8 cellular contexts compared by ENCODE assay signal in the genomic region with DNA sequence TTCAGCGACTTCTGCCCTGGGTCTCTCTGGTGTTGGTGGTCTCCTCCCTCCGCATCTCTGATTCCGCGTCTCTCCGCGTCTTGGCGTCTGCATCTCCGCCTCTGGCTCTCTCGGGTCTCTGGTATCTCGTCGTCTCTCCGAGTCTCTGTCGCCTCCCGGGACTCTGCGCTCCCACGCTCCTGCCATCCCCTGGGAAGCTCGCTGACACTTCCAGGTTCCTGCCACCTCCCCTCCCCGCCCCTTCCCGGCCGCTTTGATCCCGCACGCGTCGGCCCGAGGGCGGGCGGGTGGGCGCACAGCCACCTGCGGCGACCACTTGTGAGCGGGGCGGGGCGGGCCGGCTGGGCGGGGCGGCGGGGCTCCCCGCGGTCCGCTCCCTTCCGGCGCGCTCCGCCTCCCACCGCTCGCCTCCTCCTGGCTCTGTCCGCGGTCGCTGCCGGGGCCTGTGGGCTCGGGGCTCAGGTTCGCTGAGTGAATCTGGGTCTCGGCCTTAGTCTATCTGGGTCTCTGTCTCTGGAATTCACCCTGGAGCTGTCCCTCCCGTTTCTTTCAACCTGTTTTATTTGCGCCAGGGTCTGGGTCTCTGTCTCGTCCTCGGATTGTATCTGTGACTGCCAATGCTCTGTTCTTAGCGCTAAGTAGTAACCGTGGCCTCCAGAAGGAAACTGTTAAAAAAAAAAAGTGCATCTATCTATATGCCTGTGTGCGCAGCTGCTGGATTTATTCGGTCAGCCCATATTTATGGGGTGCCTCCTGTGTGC. TPM values are rescaled to one million over a fixed set of nuclear protein-coding genes. Genes with fewer than 3 reads are reported as not detected.
A peak's percentile ranks its signal among the peaks of the same experiment; 100 is the strongest.
DNase-seq lines count a peak whose midpoint lies in the region; TF ChIP-seq lines count a peak whose summit lies in the region.

No MANE protein-coding gene starts in this region.

- H3K9me3 ChIP-seq in esophagus muscularis mucosa = no peaks in the 10 kb centered on the region
- no peaks in the 10 kb centered on the region for H3K9me3 ChIP-seq in vagina

- peak overlapping the region; percentile 87 for H3K4me3 Mint-ChIP-seq in activated CD4-positive, alpha-beta memory T cell treated with anti-CD3 and anti-CD28 coated beads for 36 hours

- no peaks in the 10 kb centered on the region for H3K36me3 ChIP-seq in esophagus muscularis mucosa
- no peaks in the 10 kb centered on the region for H3K36me3 ChIP-seq in vagina

- peaks cover 4 to 72% (median 33%) of the 10 kb centered on the region in 4 donors for H3K27me3 ChIP-seq in esophagus muscularis mucosa
- no peaks in the 10 kb centered on the region for H3K27me3 ChIP-seq in vagina

- no peak for TF ChIP-seq EP300 in esophagus muscularis mucosa (IDR thresholded peaks at IDR 0.05)

- peak; percentile 56 for DNase-seq in activated T-cell treated with anti-CD3 and anti-CD28 coated beads, Interleukin-2, amount 50 U/mL, for 1 hour
- DNase-seq in activated T-cell treated with anti-CD3 and anti-CD28 coated beads for 4 hours (no peak), NCI-H146 (lab: John Stamatoyannopoulos, UW) (peak; percentile 71), esophagus muscularis mucosa (ENCODE audit: extremely low spot score) (no peak), myocyte (ENCODE audit: low read depth) (peak; percentile 49), vagina (ENCODE audit: extremely low spot score in 2 of 2) (no peak), NCI-H2029 treated with DMSO at 0.1 percent for 48 hours (lab: John Stamatoyannopoulos, UW) (no peak)
- DNase-seq in activated CD4-positive, alpha-beta memory T cell treated with anti-CD3 and anti-CD28 coated beads for 36 hours = peak; percentile 62

- H3K9me3 Mint-ChIP-seq in activated CD4-positive, alpha-beta memory T cell treated with anti-CD3 and anti-CD28 coated beads for 36 hours = no peaks in the 10 kb centered on the region

- TF ChIP-seq POLR2A in esophagus muscularis mucosa (IDR thresholded peaks at IDR 0.05; ENCODE audit: low read depth) (no peak), vagina (IDR thresholded peaks at IDR 0.05) (no peak)

- H3K27ac ChIP-seq in esophagus muscularis mucosa (replicated peaks in 1 of 4) (peak overlapping the region; percentile 46 to 84 (median 80)), vagina (peak overlapping the region; percentile 89)

- H3K27me3 Mint-ChIP-seq in activated CD4-positive, alpha-beta memory T cell treated with anti-CD3 and anti-CD28 coated beads for 36 hours = peaks cover 30% of the 10 kb centered on the region

- no peak for TF ChIP-seq CTCF in esophagus muscularis mucosa (IDR thresholded peaks at IDR 0.05)
- TF ChIP-seq CTCF in vagina (IDR thresholded peaks at IDR 0.05) = no peak

- H3K4me1 Mint-ChIP-seq in activated CD4-positive, alpha-beta memory T cell treated with anti-CD3 and anti-CD28 coated beads for 36 hours (ENCODE audit: low read depth) = peaks cover 43% of the 10 kb centered on the region

- H3K27ac Mint-ChIP-seq in activated CD4-positive, alpha-beta memory T cell treated with anti-CD3 and anti-CD28 coated beads for 36 hours = peak overlapping the region; percentile 89

- peaks cover 3% of the 10 kb centered on the region for H3K36me3 Mint-ChIP-seq in activated CD4-positive, alpha-beta memory T cell treated with anti-CD3 and anti-CD28 coated beads for 36 hours

- peaks cover 51 to 63% (median 62%) of the 10 kb centered on the region in 4 donors for H3K4me1 ChIP-seq in esophagus muscularis mucosa
- peaks cover 47% of the 10 kb centered on the region for H3K4me1 ChIP-seq in vagina

- WGBS in esophagus muscularis mucosa = under 1% methylated on average over 46 of the region's 61 CpGs

- POLR2A ChIA-PET in activated CD4-positive, alpha-beta memory T cell treated with anti-CD3 and anti-CD28 coated beads for 36 hours (lab: Charles Lee) = interaction anchor here (0.6 to 2.0 kb wide), 6 partner anchors 12 to 143 kb away, joined by 3 to 10 read pairs (median 4); a partner anchor contains a TSS

- intact Hi-C loops in activated CD4-positive, alpha-beta memory T cell treated with anti-CD3 and anti-CD28 coated beads for 36 hours (cut with micrococcal nuclease) = loop anchor here (10.0 kb wide), 1 partner anchor 692 kb away; a partner anchor contains a TSS
- intact Hi-C loops in esophagus muscularis mucosa (cut with DNase I) (no loop called here), vagina (cut with DNase I) (no loop called here)

- CTCF ChIA-PET in activated CD4-positive, alpha-beta memory T cell treated with anti-CD3 and anti-CD28 coated beads for 36 hours (lab: Charles Lee) = interaction anchor here (1.6 to 1.8 kb wide), 4 partner anchors 8 to 84 kb away, joined by 3 to 14 read pairs (median 6); a partner anchor contains a TSS

- peak overlapping the region; percentile 67 to 83 (median 77) for H3K4me3 ChIP-seq in esophagus muscularis mucosa
- peak overlapping the region; percentile 58 to 76 for H3K4me3 ChIP-seq in vagina

RNA-seq across cellular contexts. Expression of a gene that starts 2.6 kb away (rescaled TPM):
- total RNA-seq in activated CD4-positive, alpha-beta memory T cell treated with anti-CD3 and anti-CD28 coated beads for 36 hours = 1 to 10 TPM; 2.5 to 2.8 TPM
- 1 to 10 TPM in 1 of 4 donors, not detected in 3; 1.4 TPM for total RNA-seq in esophagus muscularis mucosa
- 0.16 and 0.53 TPM in 2 replicates for total RNA-seq in myocyte
- 0.33 TPM for polyA plus RNA-seq in myocyte (2012)
- total RNA-seq in vagina = not detected

RNA-seq across cellular contexts. Expression of a gene that starts 8.2 kb away (rescaled TPM):
- under 1 TPM; 0.12 TPM for total RNA-seq in activated CD4-positive, alpha-beta memory T cell treated with anti-CD3 and anti-CD28 coated beads for 36 hours
- not detected for total RNA-seq in esophagus muscularis mucosa
- not detected in 2 replicates for total RNA-seq in myocyte
- polyA plus RNA-seq in myocyte (2012) = 0.03 TPM
- 1.5 TPM for total RNA-seq in vagina

RNA-seq across cellular contexts. Expression of a gene that starts 25.7 kb away (rescaled TPM):
- 10 to 100 TPM; 48.9 to 56.3 TPM for total RNA-seq in activated CD4-positive, alpha-beta memory T cell treated with anti-CD3 and anti-CD28 coated beads for 36 hours
- 100 to 1,000 TPM; 127 to 263 (median 168) TPM for total RNA-seq in esophagus muscularis mucosa
- total RNA-seq in myocyte = 6.4 and 16.6 TPM in 2 replicates
- polyA plus RNA-seq in myocyte (2012) = 7.7 TPM
- total RNA-seq in vagina = 215 TPM

RNA-seq across cellular contexts. Expression of a gene that starts 36.3 kb away (rescaled TPM):
- 10 to 100 TPM; 30.1 to 30.4 TPM for total RNA-seq in activated CD4-positive, alpha-beta memory T cell treated with anti-CD3 and anti-CD28 coated beads for 36 hours
- 10 to 100 TPM; 23.7 to 36.4 (median 33.0) TPM for total RNA-seq in esophagus muscularis mucosa
- 10.5 and 12.3 TPM in 2 replicates for total RNA-seq in myocyte
- polyA plus RNA-seq in myocyte (2012) = 69.3 TPM
- 35.6 TPM for total RNA-seq in vagina

RNA-seq across cellular contexts. Expression of a gene that starts 39.0 kb away (rescaled TPM):
- 1 to 10 TPM; 2.1 to 2.3 TPM for total RNA-seq in activated CD4-positive, alpha-beta memory T cell treated with anti-CD3 and anti-CD28 coated beads for 36 hours
- total RNA-seq in esophagus muscularis mucosa = not detected
- total RNA-seq in myocyte = 0.16 and 0.40 TPM in 2 replicates
- polyA plus RNA-seq in myocyte (2012) = not detected
- 15.0 TPM for total RNA-seq in vagina

Comparison
In these comparisons a context has a peak if more than half of its experiments do, and no peak if none do; other contexts are left out.
1. DNase-seq: peak in activated T-cell treated with anti-CD3 and anti-CD28 coated beads, Interleukin-2, amount 50 U/mL, for 1 hour (single experiment), NCI-H146 (single experiment), activated CD4-positive, alpha-beta memory T cell treated with anti-CD3 and anti-CD28 coated beads for 36 hours (single experiment) and myocyte (single experiment); none in activated T-cell treated with anti-CD3 and anti-CD28 coated beads for 4 hours (single experiment), esophagus muscularis mucosa (single experiment), vagina (0 of 2) and NCI-H2029 treated with DMSO at 0.1 percent for 48 hours (single experiment).